Comparison of ENCODE assay signal across 31 cellular contexts in the genomic region with DNA sequence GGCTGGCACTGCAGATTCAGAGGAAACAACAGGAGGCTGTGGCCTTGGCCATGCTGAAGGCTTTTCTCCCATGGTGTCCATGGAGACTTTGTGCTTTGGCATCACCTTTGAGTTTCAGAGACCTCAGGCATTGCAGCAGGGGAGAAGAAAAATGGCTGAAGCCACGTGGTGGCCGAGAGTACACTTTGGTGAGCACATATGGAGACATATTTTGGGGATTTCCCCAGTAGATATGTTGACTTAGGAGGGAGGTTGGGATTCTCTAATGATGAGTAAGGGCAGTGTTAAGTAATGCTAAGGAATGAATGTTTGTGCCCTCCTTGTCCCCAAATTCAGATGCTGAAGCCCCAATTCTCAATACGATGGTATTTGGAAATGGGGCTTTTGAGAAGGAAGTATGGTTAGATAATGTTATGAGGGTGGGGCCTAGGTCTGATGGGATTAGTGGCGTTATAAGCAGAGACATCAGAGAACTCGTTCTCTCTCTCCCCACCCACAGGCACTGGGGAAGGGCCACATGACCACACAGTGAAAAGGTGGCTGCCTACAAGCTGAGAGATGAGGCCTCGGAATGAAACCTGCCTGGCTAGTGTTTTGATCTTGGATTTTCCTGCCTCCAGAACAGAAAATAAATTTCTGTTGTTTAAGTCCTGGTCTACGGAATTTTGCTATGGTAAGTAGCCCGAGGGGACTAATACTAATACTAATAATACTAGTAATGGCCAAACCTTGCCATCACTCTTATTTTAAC.
A peak's percentile ranks its signal among the peaks of the same experiment; 100 is the strongest.
DNase-seq lines count a peak whose midpoint lies in the region; ATAC-seq, FAIRE-seq and TF ChIP-seq lines count a peak whose summit lies in the region.
"Had no signal": no experiment of that assay in that cellular context is flagged by ENCODE, and none has a peak within 500 bp of the region (broad histone marks: within the 10 kb centered on the region; RNA-seq: fewer than 3 reads in every experiment).

No MANE protein-coding gene starts in this region.

- ATAC-seq in A549 = peak; percentile 73 to 85
- ATAC-seq in GM19455 (IDR thresholded peaks at IDR 0.05; ENCODE audit: unreplicated experiment) = no peak
- no peak for ATAC-seq in HG03439 (IDR thresholded peaks at IDR 0.05; ENCODE audit: unreplicated experiment)
- no peak for ATAC-seq in Right ventricle myocardium inferior
- ATAC-seq: effector memory CD8-positive, alpha-beta T cell; gastroesophageal sphincter; naive thymus-derived CD8-positive, alpha-beta T cell; T-cell had no signal

- POLR2A ChIA-PET in A549 (lab: Yijun Ruan, JAX) = no interaction called here
- POLR2A ChIA-PET in RWPE1 (lab: Yijun Ruan, JAX; ENCODE audit: low non-redundant PET) = no interaction called here

- H3K27ac ChIP-seq in A549 = peak overlapping the region in 1 of 2 experiments; percentile 73; a peak in 2 of 6 replicates
- no peak overlapping the region for H3K27ac ChIP-seq in RWPE1
- H3K27ac ChIP-seq: BLaER1, colonic mucosa, gastroesophageal sphincter, SJSA1, skin epidermis, stomach, tibial artery had no signal

- no peak for FAIRE-seq in A549 (lab: Jason Lieb, UNC)
- FAIRE-seq: TTC549 had no signal

- no peak for TF ChIP-seq POLR2A in A549 (IDR thresholded peaks at IDR 0.05; ENCODE audit: low read length)

- intact Hi-C loops in Right ventricle myocardium inferior (cut with DNase I) = no loop called here

- no peak for TF ChIP-seq RAD21 in A549 (conservative IDR thresholded peaks at IDR 0.05 in 1 of 2, IDR thresholded peaks at IDR 0.05 in 1 of 2)

- H3K4me3 ChIP-seq in A549 (no peak overlapping the region), fibroblast of mammary gland (ENCODE audit: control insufficient read depth, low read depth, low read length) (no peak overlapping the region)
- H3K4me3 ChIP-seq: BLaER1, colonic mucosa, gastroesophageal sphincter, SJSA1, skin epidermis, stomach, tibial artery had no signal

- 46% methylated on average over 8 of the region's 8 CpGs for WGBS in A549 (ENCODE audit: missing lambda C conversion rate)

- DNase-seq in A549 (ENCODE audit: low read depth in 1 of 2, low spot score in 1 of 2) (peak; percentile 47 to 49), HCEC 1CT (peak; percentile 50), RWPE1 (ENCODE audit: low spot score) (peak; percentile 37), fibroblast of mammary gland (ENCODE audit: low read depth) (peak; percentile 50), NCI-H446 treated with DMSO at 0.1 percent for 48 hours (lab: John Stamatoyannopoulos, UW) (no peak), Right ventricle myocardium inferior (ENCODE audit: missing footprints) (no peak)
- DNase-seq: activated CD4-positive, alpha-beta memory T cell treated with anti-CD3 and anti-CD28 coated beads for 36 hours; activated CD4-positive, CD25-positive, alpha-beta regulatory T cell treated with anti-CD3 and anti-CD28 coated beads, Interleukin-2, amount 50 U/mL, for 72 hours; activated CD8-positive, alpha-beta memory T cell treated with anti-CD3 and anti-CD28 coated beads, Interleukin-2, amount 50 U/mL, for 4 hours; activated naive CD4-positive, alpha-beta T cell treated with anti-CD3 and anti-CD28 coated beads for 36 hours; colonic mucosa; effector memory CD8-positive, alpha-beta T cell; GF-D8; hypothalamus; naive thymus-derived CD8-positive, alpha-beta T cell; NCI-H1092; NCI-H187; NCI-H2171; NCI-H524 treated with DMSO at 0.1 percent for 48 hours; NK-92 treated with Interleukin-12 subunit alpha and Interleukin-12 subunit beta, amount 100 ng/mL, for 24 hours; stimulated activated CD8-positive, alpha-beta memory T cell treated with anti-CD3 and anti-CD28 coated beads, Interleukin-4, amount 100 ng/mL, for 48 hours; stomach; T-cell; tibial artery had no signal

- no peaks in the 10 kb centered on the region for H3K9me3 ChIP-seq in A549
- H3K9me3 ChIP-seq: BLaER1, colonic mucosa, SJSA1, stomach, tibial artery had no signal

- no peak overlapping the region; the same call in 2 of the 3 replicates for H3K4me2 ChIP-seq in A549
- H3K4me2 ChIP-seq: BLaER1 had no signal

- CTCF ChIA-PET in A549 (lab: Yijun Ruan, JAX) (interaction anchor here (1.0 to 2.2 kb wide), 2 partner anchors 9 to 37 kb away, joined by 3 to 7 read pairs; no protein-coding TSS in a partner anchor), RWPE1 (lab: Yijun Ruan, JAX) (no interaction called here)

- H3K4me1 ChIP-seq in A549 = peaks cover 8% of the 10 kb centered on the region; the same call in 1 of the 3 replicates
- H3K4me1 ChIP-seq: BLaER1, colonic mucosa, gastroesophageal sphincter, SJSA1, stomach, tibial artery had no signal

- TF ChIP-seq EP300 in A549 (IDR thresholded peaks at IDR 0.05) = no peak

- TF ChIP-seq CTCF in A549 (IDR thresholded peaks at IDR 0.05) = no peak
- TF ChIP-seq CTCF in RWPE1 (conservative IDR thresholded peaks at IDR 0.05; ENCODE audit: low read depth) = no peak
- no peak for TF ChIP-seq CTCF in fibroblast of mammary gland (conservative IDR thresholded peaks at IDR 0.05; ENCODE audit: control insufficient read depth, insufficient read depth, low read depth, low read length)

TF ChIP-seq in A549, 52 proteins besides CTCF, POLR2A, EP300 and RAD21 (continues in another document):
- no peak for TF ChIP-seq JUN (IDR thresholded peaks at IDR 0.05)
- no peak for TF ChIP-seq RNF2 (IDR thresholded peaks at IDR 0.05; ENCODE audit: borderline replicate concordance, low read depth)
- no peak for TF ChIP-seq HEYL (CRISPR knock-in tag; IDR thresholded peaks at IDR 0.05)
- TF ChIP-seq HDAC2 (IDR thresholded peaks at IDR 0.05) = no peak
- TF ChIP-seq MYC (IDR thresholded peaks at IDR 0.05; ENCODE audit: borderline replicate concordance, low read length) = peak; percentile 55; the same call in 1 of the 2 replicates
- no peak for TF ChIP-seq ESRRA (IDR thresholded peaks at IDR 0.05; ENCODE audit: borderline replicate concordance, low read length)
- TF ChIP-seq GATA3 (IDR thresholded peaks at IDR 0.05; ENCODE audit: borderline replicate concordance) = no peak
- no peak for TF ChIP-seq SMC3 (IDR thresholded peaks at IDR 0.05)
- no peak for TF ChIP-seq EHF (CRISPR knock-in tag; IDR thresholded peaks at IDR 0.05)
- TF ChIP-seq CBX8 (IDR thresholded peaks at IDR 0.05) = no peak
- TF ChIP-seq, protein P1, sequence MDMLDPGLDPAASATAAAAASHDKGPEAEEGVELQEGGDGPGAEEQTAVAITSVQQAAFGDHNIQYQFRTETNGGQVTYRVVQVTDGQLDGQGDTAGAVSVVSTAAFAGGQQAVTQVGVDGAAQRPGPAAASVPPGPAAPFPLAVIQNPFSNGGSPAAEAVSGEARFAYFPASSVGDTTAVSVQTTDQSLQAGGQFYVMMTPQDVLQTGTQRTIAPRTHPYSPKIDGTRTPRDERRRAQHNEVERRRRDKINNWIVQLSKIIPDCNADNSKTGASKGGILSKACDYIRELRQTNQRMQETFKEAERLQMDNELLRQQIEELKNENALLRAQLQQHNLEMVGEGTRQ (IDR thresholded peaks at IDR 0.05) = 0 out of 2 replicates have a peak, but pooled peaks have one; percentile 13
- no peak for TF ChIP-seq RCOR1 (IDR thresholded peaks at IDR 0.05; ENCODE audit: low read depth, low read length)
- TF ChIP-seq, protein P2, sequence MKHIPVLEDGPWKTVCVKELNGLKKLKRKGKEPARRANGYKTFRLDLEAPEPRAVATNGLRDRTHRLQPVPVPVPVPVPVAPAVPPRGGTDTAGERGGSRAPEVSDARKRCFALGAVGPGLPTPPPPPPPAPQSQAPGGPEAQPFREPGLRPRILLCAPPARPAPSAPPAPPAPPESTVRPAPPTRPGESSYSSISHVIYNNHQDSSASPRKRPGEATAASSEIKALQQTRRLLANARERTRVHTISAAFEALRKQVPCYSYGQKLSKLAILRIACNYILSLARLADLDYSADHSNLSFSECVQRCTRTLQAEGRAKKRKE (CRISPR knock-in tag; IDR thresholded peaks at IDR 0.05; ENCODE audit: low read depth) = no peak
- no peak for TF ChIP-seq CHD4 (IDR thresholded peaks at IDR 0.05; ENCODE audit: borderline replicate concordance)
- TF ChIP-seq, protein P3, sequence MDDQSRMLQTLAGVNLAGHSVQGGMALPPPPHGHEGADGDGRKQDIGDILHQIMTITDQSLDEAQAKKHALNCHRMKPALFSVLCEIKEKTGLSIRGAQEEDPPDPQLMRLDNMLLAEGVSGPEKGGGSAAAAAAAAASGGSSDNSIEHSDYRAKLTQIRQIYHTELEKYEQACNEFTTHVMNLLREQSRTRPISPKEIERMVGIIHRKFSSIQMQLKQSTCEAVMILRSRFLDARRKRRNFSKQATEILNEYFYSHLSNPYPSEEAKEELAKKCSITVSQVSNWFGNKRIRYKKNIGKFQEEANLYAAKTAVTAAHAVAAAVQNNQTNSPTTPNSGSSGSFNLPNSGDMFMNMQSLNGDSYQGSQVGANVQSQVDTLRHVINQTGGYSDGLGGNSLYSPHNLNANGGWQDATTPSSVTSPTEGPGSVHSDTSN (IDR thresholded peaks at IDR 0.05) = no peak
- TF ChIP-seq, protein P4, sequence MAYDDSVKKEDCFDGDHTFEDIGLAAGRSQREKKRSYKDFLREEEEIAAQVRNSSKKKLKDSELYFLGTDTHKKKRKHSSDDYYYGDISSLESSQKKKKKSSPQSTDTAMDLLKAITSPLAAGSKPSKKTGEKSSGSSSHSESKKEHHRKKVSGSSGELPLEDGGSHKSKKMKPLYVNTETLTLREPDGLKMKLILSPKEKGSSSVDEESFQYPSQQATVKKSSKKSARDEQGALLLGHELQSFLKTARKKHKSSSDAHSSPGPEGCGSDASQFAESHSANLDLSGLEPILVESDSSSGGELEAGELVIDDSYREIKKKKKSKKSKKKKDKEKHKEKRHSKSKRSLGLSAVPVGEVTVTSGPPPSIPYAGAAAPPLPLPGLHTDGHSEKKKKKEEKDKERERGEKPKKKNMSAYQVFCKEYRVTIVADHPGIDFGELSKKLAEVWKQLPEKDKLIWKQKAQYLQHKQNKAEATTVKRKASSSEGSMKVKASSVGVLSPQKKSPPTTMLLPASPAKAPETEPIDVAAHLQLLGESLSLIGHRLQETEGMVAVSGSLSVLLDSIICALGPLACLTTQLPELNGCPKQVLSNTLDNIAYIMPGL (CRISPR knock-in tag; IDR thresholded peaks at IDR 0.05; ENCODE audit: borderline replicate concordance) = no peak
- TF ChIP-seq ZFP36 (IDR thresholded peaks at IDR 0.05; ENCODE audit: borderline replicate concordance, partially characterized antibody) = no peak
- TF ChIP-seq FOSL2 (IDR thresholded peaks at IDR 0.05) = 0 out of 2 replicates have a peak, but pooled peaks have one; percentile 10
- no peak for TF ChIP-seq FOSL2 (CRISPR knock-in tag; IDR thresholded peaks at IDR 0.05)

Comparison
In these comparisons a context has a peak if more than half of its experiments do, and no peak if none do; other contexts are left out.
1. ATAC-seq: peak in A549 (2 of 2); none in GM19455 (single experiment), HG03439 (single experiment) and Right ventricle myocardium inferior (single experiment).
2. DNase-seq: peak in A549 (2 of 2), HCEC 1CT (single experiment), RWPE1 (single experiment) and fibroblast of mammary gland (single experiment); none in NCI-H446 treated with DMSO at 0.1 percent for 48 hours (single experiment) and Right ventricle myocardium inferior (single experiment).